Comparison of ENCODE assay signal across 20 cellular contexts in genomic region chr1:228351850-228352249, GRCh38.
"Had no signal": no experiment of that assay in that cellular context is flagged by ENCODE, and none has a peak within 500 bp of the region (broad histone marks: within the 10 kb centered on the region; RNA-seq: fewer than 3 reads in every experiment).

No MANE protein-coding gene starts in this region.

- H3K36me3 Mint-ChIP-seq: activated CD8-positive, alpha-beta memory T cell treated with anti-CD3 and anti-CD28 coated beads, Interleukin-2, amount 10 ng/mL, durations not matched to agents 7 days and 5 days; immature natural killer cell had no signal

- H3K27ac Mint-ChIP-seq: activated CD4-positive, alpha-beta memory T cell treated with anti-CD3 and anti-CD28 coated beads, Interleukin-2, amount 10 ng/mL, durations not matched to agents 7 days and 5 days; activated CD8-positive, alpha-beta memory T cell treated with anti-CD3 and anti-CD28 coated beads, Interleukin-2, amount 10 ng/mL, durations not matched to agents 7 days and 5 days; activated naive CD4-positive, alpha-beta T cell treated with anti-CD3 and anti-CD28 coated beads for 36 hours; immature natural killer cell; nephron progenitor cell; T-cell had no signal

- H3K9me3 Mint-ChIP-seq: activated CD4-positive, alpha-beta memory T cell treated with anti-CD3 and anti-CD28 coated beads, Interleukin-2, amount 10 ng/mL, durations not matched to agents 7 days and 5 days; activated naive CD4-positive, alpha-beta T cell treated with anti-CD3 and anti-CD28 coated beads for 36 hours; immature natural killer cell; nephron progenitor cell; T-cell had no signal

- H3K4me3 ChIP-seq: prostate gland had no signal

- H3K27ac ChIP-seq: brain microvascular endothelial cell, prostate gland had no signal

- H3K27me3 Mint-ChIP-seq: activated CD4-positive, alpha-beta memory T cell treated with anti-CD3 and anti-CD28 coated beads, Interleukin-2, amount 10 ng/mL, durations not matched to agents 7 days and 5 days; activated CD8-positive, alpha-beta memory T cell treated with anti-CD3 and anti-CD28 coated beads, Interleukin-2, amount 10 ng/mL, durations not matched to agents 7 days and 5 days; T-cell had no signal

- H3K9me3 ChIP-seq: prostate gland had no signal

- H3K4me1 Mint-ChIP-seq: activated CD4-positive, alpha-beta memory T cell treated with anti-CD3 and anti-CD28 coated beads, Interleukin-2, amount 10 ng/mL, durations not matched to agents 7 days and 5 days; activated CD8-positive, alpha-beta memory T cell treated with anti-CD3 and anti-CD28 coated beads, Interleukin-2, amount 10 ng/mL, durations not matched to agents 7 days and 5 days; immature natural killer cell had no signal

- H3K36me3 ChIP-seq: brain microvascular endothelial cell, prostate gland had no signal

- ATAC-seq: activated CD8-positive, alpha-beta memory T cell treated with anti-CD3 and anti-CD28 coated beads, Interleukin-2, amount 10 ng/mL, durations not matched to agents 7 days and 5 days; esophagus mucosa; SK-N-SH treated with all-trans-retinoic acid at 6 μM for 48 hours; T-cell had no signal

- DNase-seq: activated CD4-positive, alpha-beta memory T cell treated with anti-CD3 and anti-CD28 coated beads, Interleukin-2, amount 10 ng/mL, durations not matched to agents 7 days and 5 days; activated CD4-positive, alpha-beta T cell treated with anti-CD3 and anti-CD28 coated beads for 48 hours; activated CD4-positive, CD25-positive, alpha-beta regulatory T cell; activated CD8-positive, alpha-beta memory T cell treated with anti-CD3 and anti-CD28 coated beads, Interleukin-2, amount 10 ng/mL, durations not matched to agents 7 days and 5 days; activated naive CD4-positive, alpha-beta T cell treated with anti-CD3 and anti-CD28 coated beads for 36 hours; activated T-cell treated with anti-CD3 and anti-CD28 coated beads, Interleukin-2, amount 50 U/mL, for 1 hour; anterior cingulate cortex; brain microvascular endothelial cell; effector CD4-positive, alpha-beta T cell; immature natural killer cell; mammary epithelial cell; nephron progenitor cell; occipital lobe; stimulated activated CD4-positive, alpha-beta T cell treated with anti-CD3 and anti-CD28 coated beads, Interleukin-1b, Interleukin-23, amount 100 ng/mL, for 48 hours; stimulated activated CD8-positive, alpha-beta memory T cell treated with anti-CD3 and anti-CD28 coated beads, Interleukin-4, amount 100 ng/mL, for 48 hours; stimulated activated naive CD4-positive, alpha-beta T cell; T-cell had no signal

- H3K4me1 ChIP-seq: prostate gland had no signal

- H3K4me3 Mint-ChIP-seq: activated CD4-positive, alpha-beta memory T cell treated with anti-CD3 and anti-CD28 coated beads, Interleukin-2, amount 10 ng/mL, durations not matched to agents 7 days and 5 days; activated CD8-positive, alpha-beta memory T cell treated with anti-CD3 and anti-CD28 coated beads, Interleukin-2, amount 10 ng/mL, durations not matched to agents 7 days and 5 days; activated naive CD4-positive, alpha-beta T cell treated with anti-CD3 and anti-CD28 coated beads for 36 hours; immature natural killer cell; nephron progenitor cell; T-cell had no signal

- H3K27me3 ChIP-seq: brain microvascular endothelial cell had no signal
